Comparison of ENCODE assay signal across 8 cellular contexts in genomic region chr4:2837904-2838496, GRCh38. TPM values are rescaled to one million over a fixed set of nuclear protein-coding genes. Genes with fewer than 3 reads are reported as not detected.
A peak's percentile ranks its signal among the peaks of the same experiment; 100 is the strongest.
DNase-seq lines count a peak whose midpoint lies in the region; ATAC-seq lines count a peak whose summit lies in the region.

No MANE protein-coding gene starts in this region.

- DNase-seq in H7 = peak; percentile 48
- DNase-seq in activated CD4-positive, CD25-positive, alpha-beta regulatory T cell treated with anti-CD3 and anti-CD28 coated beads, Interleukin-2, amount 50 U/mL, for 72 hours = peak; percentile 61
- DNase-seq in dermis blood vessel endothelial cell = peak; percentile 80
- peak; percentile 55 for DNase-seq in mucosa of gallbladder (ENCODE audit: low spot score)
- DNase-seq in stimulated activated naive CD4-positive, alpha-beta T cell treated with Interleukin-2 at 50 U/mL for 16 hours (lab: John Stamatoyannopoulos, UW) = peak; percentile 58
- no peak for DNase-seq in SIG-M5 treated with dmso at 0.1 percent for 504 hours (lab: John Stamatoyannopoulos, UW; ENCODE audit: unreplicated experiment)

- no peaks in the 10 kb centered on the region for H3K27me3 ChIP-seq in H7 (ENCODE audit: control insufficient read depth, insufficient read depth, low read length)

- no peak overlapping the region for H3K4me3 ChIP-seq in H7 (ENCODE audit: insufficient read depth, low read depth, low read length)

- H3K36me3 ChIP-seq in H7 (replicated peaks; ENCODE audit: control insufficient read depth, insufficient read depth, low read length) = peaks cover 7% of the 10 kb centered on the region

- ATAC-seq in HG03135 (IDR thresholded peaks at IDR 0.05; ENCODE audit: unreplicated experiment) (no peak), HG02885 (IDR thresholded peaks at IDR 0.05; ENCODE audit: poor library complexity, unreplicated experiment) (no peak)

RNA-seq across cellular contexts. Expression of gene ADD1, which starts 5.6 kb away (rescaled TPM):
- 201 and 224 TPM in 2 replicates for total RNA-seq in H7 (2014; rRNA removed; shearing (Covaris generic))
- total RNA-seq in dermis blood vessel endothelial cell (168 and 270 TPM in 2 replicates), mucosa of gallbladder (346 TPM)

RNA-seq across cellular contexts. Expression of gene SH3BP2, which starts 45.1 kb away (rescaled TPM):
- 20.4 and 35.5 TPM in 2 replicates for total RNA-seq in H7 (2014; rRNA removed; shearing (Covaris generic))
- 26.4 and 29.6 TPM in 2 replicates for total RNA-seq in dermis blood vessel endothelial cell
- 62.1 TPM for total RNA-seq in mucosa of gallbladder
